14 cellular contexts compared by ENCODE assay signal in the genomic region with DNA sequence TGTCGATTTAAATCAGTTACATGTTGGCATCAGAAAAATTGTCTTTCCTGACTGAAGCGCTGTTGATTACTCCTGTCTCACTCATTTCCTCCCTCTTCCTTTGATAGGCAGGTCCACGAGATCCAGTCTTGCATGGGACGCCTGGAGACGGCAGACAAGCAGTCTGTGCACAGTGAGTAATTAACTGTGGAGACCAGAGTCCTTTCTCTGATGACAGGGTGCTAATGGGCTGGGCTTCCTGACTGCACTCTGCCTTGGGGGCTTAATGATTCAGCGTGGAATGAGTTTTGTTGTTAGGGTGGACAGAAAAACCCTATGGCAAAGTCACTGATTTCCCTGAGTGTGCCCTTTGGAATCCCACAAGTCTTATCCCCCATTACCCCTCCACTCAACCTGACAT. TPM values are rescaled to one million over a fixed set of nuclear protein-coding genes. Genes with fewer than 3 reads are reported as not detected.
DNase-seq lines count a peak whose midpoint lies in the region; ATAC-seq, FAIRE-seq and TF ChIP-seq lines count a peak whose summit lies in the region.
"Had no signal": no experiment of that assay in that cellular context is flagged by ENCODE, and none has a peak within 500 bp of the region (broad histone marks: within the 10 kb centered on the region; RNA-seq: fewer than 3 reads in every experiment).

No MANE protein-coding gene starts in this region.

- peaks cover 48 to 57% of the 10 kb centered on the region in 2 experiments for H3K36me3 ChIP-seq in HEK293 (ENCODE audit: control insufficient read depth in 2 of 2, insufficient read depth in 1 of 2, low read length in 2 of 2)
- H3K36me3 ChIP-seq in breast epithelium, result peaks cover 6% of the 10 kb centered on the region

- CTCF ChIA-PET in HEK293 (lab: Yijun Ruan, JAX), result interaction anchor here (0.8 to 6.2 kb wide), 3 partner anchors 10 to 94 kb away, joined by 3 to 54 read pairs (median 3); no protein-coding TSS in a partner anchor

- H3K4me1 ChIP-seq in HEK293 (ENCODE audit: control insufficient read depth, insufficient read depth, low read length) (peaks cover under 1% of the 10 kb centered on the region; the same call in 1 of the 2 replicates), foreskin keratinocyte (peaks cover 21% of the 10 kb centered on the region), breast epithelium (no peaks in the 10 kb centered on the region)

- DNase-seq in foreskin keratinocyte (peak; percentile 71 to 89), retina (peak; percentile 65), GM19239 (ENCODE audit: insufficient read length, low spot score) (no peak), NCI-H187 (lab: John Stamatoyannopoulos, UW) (no peak), breast epithelium (ENCODE audit: low spot score in 2 of 2) (no peak)
- DNase-seq: amygdala; DMS 273 treated with DMSO at 0.1 percent for 48 hours; effector memory CD4-positive, alpha-beta T cell; heart right ventricle; NCI-H510A treated with DMSO at 0.1 percent for 48 hours had no signal

- no peaks in the 10 kb centered on the region for H3K9me3 ChIP-seq in HEK293 (ENCODE audit: control insufficient read depth, insufficient read depth, low read depth, low read length)
- H3K9me3 ChIP-seq in breast epithelium, result no peaks in the 10 kb centered on the region
- H3K9me3 ChIP-seq: heart right ventricle had no signal

- H3K27me3 ChIP-seq in foreskin keratinocyte (no peaks in the 10 kb centered on the region), breast epithelium (no peaks in the 10 kb centered on the region)
- H3K27me3 ChIP-seq: heart right ventricle had no signal

- ATAC-seq in SK-N-SH treated with all-trans-retinoic acid at 6 μM for 48 hours (peak; percentile 47; the same call in 2 of the 3 replicates), foreskin keratinocyte (peak; percentile 99)
- ATAC-seq: GM12878 had no signal

- no peak for FAIRE-seq in GM19239 (lab: Jason Lieb, UNC)
- FAIRE-seq: GM12878, H1 had no signal

- H3K4me3 ChIP-seq in HEK293 (ENCODE audit: low read depth, low read length), result no peak overlapping the region
- no peak overlapping the region for H3K4me3 ChIP-seq in breast epithelium
- H3K4me3 ChIP-seq: GM12878, heart right ventricle had no signal

- POLR2A ChIA-PET in HEK293 (lab: Yijun Ruan, JAX), result no interaction called here

- TF ChIP-seq CTCF in HEK293 (tag by site-specific recombination; IDR thresholded peaks at IDR 0.05) (no peak), foreskin keratinocyte (conservative IDR thresholded peaks at IDR 0.05) (no peak), breast epithelium (IDR thresholded peaks at IDR 0.05) (no peak)

- H3K27ac ChIP-seq in HEK293 (ENCODE audit: extremely low read depth, low read depth, low read length) (no peak overlapping the region), foreskin keratinocyte (peak overlapping the region; percentile 22), breast epithelium (no peak overlapping the region)
- H3K27ac ChIP-seq: heart right ventricle had no signal

- no peak for TF ChIP-seq POLR2A in breast epithelium (IDR thresholded peaks at IDR 0.05)

- intact Hi-C loops in breast epithelium (cut with DNase I; ENCODE audit: low total_unique reads), result no loop called here

TF ChIP-seq in HEK293, 187 proteins besides CTCF, POLR2A, EP300 and RAD21 (continues in another document):
- TF ChIP-seq, protein P1, sequence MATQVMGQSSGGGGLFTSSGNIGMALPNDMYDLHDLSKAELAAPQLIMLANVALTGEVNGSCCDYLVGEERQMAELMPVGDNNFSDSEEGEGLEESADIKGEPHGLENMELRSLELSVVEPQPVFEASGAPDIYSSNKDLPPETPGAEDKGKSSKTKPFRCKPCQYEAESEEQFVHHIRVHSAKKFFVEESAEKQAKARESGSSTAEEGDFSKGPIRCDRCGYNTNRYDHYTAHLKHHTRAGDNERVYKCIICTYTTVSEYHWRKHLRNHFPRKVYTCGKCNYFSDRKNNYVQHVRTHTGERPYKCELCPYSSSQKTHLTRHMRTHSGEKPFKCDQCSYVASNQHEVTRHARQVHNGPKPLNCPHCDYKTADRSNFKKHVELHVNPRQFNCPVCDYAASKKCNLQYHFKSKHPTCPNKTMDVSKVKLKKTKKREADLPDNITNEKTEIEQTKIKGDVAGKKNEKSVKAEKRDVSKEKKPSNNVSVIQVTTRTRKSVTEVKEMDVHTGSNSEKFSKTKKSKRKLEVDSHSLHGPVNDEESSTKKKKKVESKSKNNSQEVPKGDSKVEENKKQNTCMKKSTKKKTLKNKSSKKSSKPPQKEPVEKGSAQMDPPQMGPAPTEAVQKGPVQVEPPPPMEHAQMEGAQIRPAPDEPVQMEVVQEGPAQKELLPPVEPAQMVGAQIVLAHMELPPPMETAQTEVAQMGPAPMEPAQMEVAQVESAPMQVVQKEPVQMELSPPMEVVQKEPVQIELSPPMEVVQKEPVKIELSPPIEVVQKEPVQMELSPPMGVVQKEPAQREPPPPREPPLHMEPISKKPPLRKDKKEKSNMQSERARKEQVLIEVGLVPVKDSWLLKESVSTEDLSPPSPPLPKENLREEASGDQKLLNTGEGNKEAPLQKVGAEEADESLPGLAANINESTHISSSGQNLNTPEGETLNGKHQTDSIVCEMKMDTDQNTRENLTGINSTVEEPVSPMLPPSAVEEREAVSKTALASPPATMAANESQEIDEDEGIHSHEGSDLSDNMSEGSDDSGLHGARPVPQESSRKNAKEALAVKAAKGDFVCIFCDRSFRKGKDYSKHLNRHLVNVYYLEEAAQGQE (tag by site-specific recombination; IDR thresholded peaks at IDR 0.05), result no peak
- no peak for TF ChIP-seq YY2 (tag by site-specific recombination; IDR thresholded peaks at IDR 0.05)
- no peak for TF ChIP-seq ZNF610 (tag by site-specific recombination; IDR thresholded peaks at IDR 0.05; ENCODE audit: borderline replicate concordance)
- peak; percentile 55; the same call in 1 of the 2 replicates for TF ChIP-seq ZBTB17 (tag by site-specific recombination; IDR thresholded peaks at IDR 0.05)
- TF ChIP-seq MZF1 (tag by site-specific recombination; IDR thresholded peaks at IDR 0.05; ENCODE audit: borderline replicate concordance), result no peak

TF ChIP-seq in SK-N-SH treated with all-trans-retinoic acid at 6 μM for 48 hours, 23 proteins besides CTCF, POLR2A, EP300 and RAD21 (continues in another document):
- TF ChIP-seq PPARA (CRISPR knock-in tag; IDR thresholded peaks at IDR 0.05; ENCODE audit: borderline replicate concordance), result no peak
- TF ChIP-seq ISL1 (CRISPR knock-in tag; IDR thresholded peaks at IDR 0.05), result no peak
- no peak for TF ChIP-seq OSR1 (CRISPR knock-in tag; IDR thresholded peaks at IDR 0.05)
- TF ChIP-seq ZC3H10 (CRISPR knock-in tag; IDR thresholded peaks at IDR 0.05), result no peak
- TF ChIP-seq ZFP3 (CRISPR knock-in tag; IDR thresholded peaks at IDR 0.05), result no peak
- TF ChIP-seq TCF4 (CRISPR knock-in tag; IDR thresholded peaks at IDR 0.05; ENCODE audit: borderline replicate concordance), result no peak
- TF ChIP-seq, protein P2, sequence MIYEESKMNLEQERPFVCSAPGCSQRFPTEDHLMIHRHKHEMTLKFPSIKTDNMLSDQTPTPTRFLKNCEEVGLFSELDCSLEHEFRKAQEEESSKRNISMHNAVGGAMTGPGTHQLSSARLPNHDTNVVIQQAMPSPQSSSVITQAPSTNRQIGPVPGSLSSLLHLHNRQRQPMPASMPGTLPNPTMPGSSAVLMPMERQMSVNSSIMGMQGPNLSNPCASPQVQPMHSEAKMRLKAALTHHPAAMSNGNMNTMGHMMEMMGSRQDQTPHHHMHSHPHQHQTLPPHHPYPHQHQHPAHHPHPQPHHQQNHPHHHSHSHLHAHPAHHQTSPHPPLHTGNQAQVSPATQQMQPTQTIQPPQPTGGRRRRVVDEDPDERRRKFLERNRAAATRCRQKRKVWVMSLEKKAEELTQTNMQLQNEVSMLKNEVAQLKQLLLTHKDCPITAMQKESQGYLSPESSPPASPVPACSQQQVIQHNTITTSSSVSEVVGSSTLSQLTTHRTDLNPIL (CRISPR knock-in tag; IDR thresholded peaks at IDR 0.05; ENCODE audit: low read depth), result no peak
- TF ChIP-seq ZNF8 (CRISPR knock-in tag; IDR thresholded peaks at IDR 0.05), result no peak
- TF ChIP-seq SNAI2 (CRISPR knock-in tag; IDR thresholded peaks at IDR 0.05), result no peak
- TF ChIP-seq, protein P3, sequence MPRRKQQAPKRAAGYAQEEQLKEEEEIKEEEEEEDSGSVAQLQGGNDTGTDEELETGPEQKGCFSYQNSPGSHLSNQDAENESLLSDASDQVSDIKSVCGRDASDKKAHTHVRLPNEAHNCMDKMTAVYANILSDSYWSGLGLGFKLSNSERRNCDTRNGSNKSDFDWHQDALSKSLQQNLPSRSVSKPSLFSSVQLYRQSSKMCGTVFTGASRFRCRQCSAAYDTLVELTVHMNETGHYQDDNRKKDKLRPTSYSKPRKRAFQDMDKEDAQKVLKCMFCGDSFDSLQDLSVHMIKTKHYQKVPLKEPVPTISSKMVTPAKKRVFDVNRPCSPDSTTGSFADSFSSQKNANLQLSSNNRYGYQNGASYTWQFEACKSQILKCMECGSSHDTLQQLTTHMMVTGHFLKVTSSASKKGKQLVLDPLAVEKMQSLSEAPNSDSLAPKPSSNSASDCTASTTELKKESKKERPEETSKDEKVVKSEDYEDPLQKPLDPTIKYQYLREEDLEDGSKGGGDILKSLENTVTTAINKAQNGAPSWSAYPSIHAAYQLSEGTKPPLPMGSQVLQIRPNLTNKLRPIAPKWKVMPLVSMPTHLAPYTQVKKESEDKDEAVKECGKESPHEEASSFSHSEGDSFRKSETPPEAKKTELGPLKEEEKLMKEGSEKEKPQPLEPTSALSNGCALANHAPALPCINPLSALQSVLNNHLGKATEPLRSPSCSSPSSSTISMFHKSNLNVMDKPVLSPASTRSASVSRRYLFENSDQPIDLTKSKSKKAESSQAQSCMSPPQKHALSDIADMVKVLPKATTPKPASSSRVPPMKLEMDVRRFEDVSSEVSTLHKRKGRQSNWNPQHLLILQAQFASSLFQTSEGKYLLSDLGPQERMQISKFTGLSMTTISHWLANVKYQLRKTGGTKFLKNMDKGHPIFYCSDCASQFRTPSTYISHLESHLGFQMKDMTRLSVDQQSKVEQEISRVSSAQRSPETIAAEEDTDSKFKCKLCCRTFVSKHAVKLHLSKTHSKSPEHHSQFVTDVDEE (CRISPR knock-in tag; IDR thresholded peaks at IDR 0.05), result no peak
- no peak for TF ChIP-seq ESRRG (CRISPR knock-in tag; IDR thresholded peaks at IDR 0.05)
- no peak for TF ChIP-seq CSDC2 (CRISPR knock-in tag; IDR thresholded peaks at IDR 0.05)
- TF ChIP-seq ZNF565 (CRISPR knock-in tag; conservative IDR thresholded peaks at IDR 0.05; ENCODE audit: low read depth), result no peak
- no peak for TF ChIP-seq GLIS3 (CRISPR knock-in tag; IDR thresholded peaks at IDR 0.05)
- TF ChIP-seq RARB (CRISPR knock-in tag; IDR thresholded peaks at IDR 0.05), result no peak
- TF ChIP-seq BACH2 (CRISPR knock-in tag; IDR thresholded peaks at IDR 0.05; ENCODE audit: borderline replicate concordance), result no peak
- TF ChIP-seq ZNF70 (CRISPR knock-in tag; IDR thresholded peaks at IDR 0.05), result no peak
- TF ChIP-seq ZFP30 (CRISPR knock-in tag; IDR thresholded peaks at IDR 0.05), result no peak

RNA-seq across cellular contexts. Expression of a gene that starts 6.5 kb away (rescaled TPM):
- 34.6 and 41.1 TPM in 2 replicates for total RNA-seq in foreskin keratinocyte
- 34.3 and 38.4 TPM in 2 replicates for polyA plus RNA-seq in foreskin keratinocyte
- total RNA-seq in breast epithelium, result 10 to 100 TPM; 41.0 to 57.7 (median 50.9) TPM

RNA-seq across cellular contexts. Expression of a gene that starts 49.6 kb away (rescaled TPM):
- total RNA-seq in foreskin keratinocyte, result not detected in 2 replicates
- polyA plus RNA-seq in foreskin keratinocyte, result not detected in 2 replicates
- total RNA-seq in breast epithelium, result under 1 TPM in 1 of 3 donors, not detected in 2; 0.66 TPM
- total RNA-seq: GM12878 had no signal
- polyA plus RNA-seq: GM12878 had no signal

Comparison
In these comparisons a context has a peak if more than half of its experiments do, and no peak if none do; other contexts are left out.
1. DNase-seq: peak in foreskin keratinocyte (2 of 2) and retina (single experiment); none in GM19239 (single experiment), NCI-H187 (0 of 2) and breast epithelium (0 of 2).